ENCODE assay signal across 8 cellular contexts in genomic region chr14:53952533-53952932, GRCh38. TPM values are rescaled to one million over a fixed set of nuclear protein-coding genes. Genes with fewer than 3 reads are reported as not detected.
DNase-seq lines count a peak whose midpoint lies in the region; ATAC-seq and TF ChIP-seq lines count a peak whose summit lies in the region.

No MANE protein-coding gene starts in this region.

- H3K9me3 Mint-ChIP-seq in IgD-negative memory B cell (no peaks in the 10 kb centered on the region), endothelial cell (ENCODE audit: unreplicated experiment) (no peaks in the 10 kb centered on the region)
- peaks cover 0 to 6% (median 0%) of the 10 kb centered on the region in 9 donors for H3K9me3 Mint-ChIP-seq in naive thymus-derived CD8-positive, alpha-beta T cell

- peak overlapping the region; percentile 91 for H2AFZ ChIP-seq in ACC112 (ENCODE audit: low read length, unreplicated experiment)

- peak overlapping the region in 3 of 4 donors; percentile 30 to 91 (median 50) for H3K4me3 Mint-ChIP-seq in IgD-negative memory B cell
- H3K4me3 Mint-ChIP-seq in endothelial cell (ENCODE audit: unreplicated experiment), result peak overlapping the region; percentile 96
- H3K4me3 Mint-ChIP-seq in naive thymus-derived CD8-positive, alpha-beta T cell, result peak overlapping the region in 9 of 10 donors; percentile 47 to 88 (median 82)

- TF ChIP-seq CTCF in endothelial cell (IDR thresholded peaks at IDR 0.05; ENCODE audit: unreplicated experiment), result no peak

- H3K36me3 ChIP-seq in ACC112 (ENCODE audit: insufficient read depth, low read length), result no peaks in the 10 kb centered on the region

- H3K27ac Mint-ChIP-seq in IgD-negative memory B cell, result no peak overlapping the region
- H3K27ac Mint-ChIP-seq in endothelial cell (ENCODE audit: unreplicated experiment), result peak overlapping the region; percentile 78
- H3K27ac Mint-ChIP-seq in naive thymus-derived CD8-positive, alpha-beta T cell, result peak overlapping the region in 1 of 10 donors; percentile 11

- no peaks in the 10 kb centered on the region for H3K4me1 ChIP-seq in ACC112 (ENCODE audit: control insufficient read depth, insufficient read depth, low read length, unreplicated experiment)

- ATAC-seq in naive thymus-derived CD8-positive, alpha-beta T cell, result no peak
- no peak for ATAC-seq in GM21367 (IDR thresholded peaks at IDR 0.05; ENCODE audit: unreplicated experiment)

- H3K79me2 ChIP-seq in ACC112 (ENCODE audit: control insufficient read depth, insufficient read depth, low read length, unreplicated experiment), result no peaks in the 10 kb centered on the region

- peaks cover 60% of the 10 kb centered on the region for H3K27me3 Mint-ChIP-seq in IgD-negative memory B cell
- peaks cover 29% of the 10 kb centered on the region for H3K27me3 Mint-ChIP-seq in endothelial cell (ENCODE audit: unreplicated experiment)
- peaks cover 20 to 84% (median 53%) of the 10 kb centered on the region in 5 donors for H3K27me3 Mint-ChIP-seq in naive thymus-derived CD8-positive, alpha-beta T cell

- peaks cover 51% of the 10 kb centered on the region for H3K27me3 ChIP-seq in ACC112 (ENCODE audit: insufficient read depth, low read length)

- H3K27ac ChIP-seq in ACC112 (ENCODE audit: low read depth, low read length), result no peak overlapping the region

- DNase-seq in endothelial cell (ENCODE audit: low spot score) (no peak), glomerular visceral epithelial cell (ENCODE audit: extremely low spot score) (no peak), NCI-H2171 (lab: John Stamatoyannopoulos, UW) (no peak)
- no peak for DNase-seq in naive thymus-derived CD8-positive, alpha-beta T cell
- DNase-seq in activated CD4-positive, CD25-positive, alpha-beta regulatory T cell treated with anti-CD3 and anti-CD28 coated beads, Interleukin-2, amount 50 U/mL, for 72 hours, result no peak

- no peaks in the 10 kb centered on the region for H3K36me3 Mint-ChIP-seq in IgD-negative memory B cell
- H3K36me3 Mint-ChIP-seq in endothelial cell (ENCODE audit: low read depth, unreplicated experiment), result peaks cover 59% of the 10 kb centered on the region
- H3K36me3 Mint-ChIP-seq in naive thymus-derived CD8-positive, alpha-beta T cell, result peaks cover 0 to under 1% (median 0%) of the 10 kb centered on the region in 3 donors

- POLR2A ChIA-PET in naive thymus-derived CD8-positive, alpha-beta T cell (lab: Charles Lee), result no interaction called here

- H3K4me1 Mint-ChIP-seq in IgD-negative memory B cell (peaks cover 9 to 21% (median 12%) of the 10 kb centered on the region in 3 donors), endothelial cell (ENCODE audit: unreplicated experiment) (peaks cover 54% of the 10 kb centered on the region)
- peaks cover 12 to 36% (median 34%) of the 10 kb centered on the region in 4 donors for H3K4me1 Mint-ChIP-seq in naive thymus-derived CD8-positive, alpha-beta T cell

- peak overlapping the region; percentile 81 for H3K4me3 ChIP-seq in ACC112 (ENCODE audit: low read depth, low read length)

RNA-seq across cellular contexts. Expression of gene BMP4, which starts 4.1 kb away (rescaled TPM):
- not detected for polyA plus RNA-seq in IgD-negative memory B cell
- 101 TPM for total RNA-seq in endothelial cell (ENCODE audit: unreplicated experiment)
- total RNA-seq in naive thymus-derived CD8-positive, alpha-beta T cell, result under 1 TPM; 0.44 to 0.62 TPM
- polyA plus RNA-seq in naive thymus-derived CD8-positive, alpha-beta T cell, result not detected

Comparison
In these comparisons a context has a peak if more than half of its experiments do, and no peak if none do; other contexts are left out.
1. RNA of gene BMP4, which starts 4.1 kb away (total RNA-seq): 101 TPM in endothelial cell (single experiment); 0.44 to 0.62 TPM in naive thymus-derived CD8-positive, alpha-beta T cell; every median in the first group is over 10 times any median in the second.
2. Peak in every context shown above with its lines, with median percentiles within 50 percentile points of each other: H3K4me3 Mint-ChIP-seq.